Comparison of ENCODE assay signal across 10 cellular contexts in genomic region chr16:85522842-85523601, GRCh38.
DNase-seq lines count a peak whose midpoint lies in the region; ATAC-seq and TF ChIP-seq lines count a peak whose summit lies in the region.
"Had no signal": no experiment of that assay in that cellular context is flagged by ENCODE, and none has a peak within 500 bp of the region (broad histone marks: within the 10 kb centered on the region; RNA-seq: fewer than 3 reads in every experiment).

No MANE protein-coding gene starts in this region.

- H3K4me1 ChIP-seq in GM23338 (ENCODE audit: insufficient read depth): peaks cover 10% of the 10 kb centered on the region
- peaks cover 0 to 6% of the 10 kb centered on the region in 2 donors for H3K4me1 ChIP-seq in naive thymus-derived CD4-positive, alpha-beta T cell (ENCODE audit: control insufficient read depth in 2 of 2, insufficient read depth in 2 of 2, low read length in 2 of 2)

- peaks cover 16% of the 10 kb centered on the region; the same call in 1 of the 2 replicates for H3F3A ChIP-seq in GM23338 (replicated peaks; ENCODE audit: low read depth)

- no peaks in the 10 kb centered on the region for H3K79me2 ChIP-seq in GM23338 (replicated peaks; ENCODE audit: insufficient read depth)

- H3K9me3 Mint-ChIP-seq in GM23338: peaks cover 8% of the 10 kb centered on the region; the same call in 1 of the 3 replicates
- peaks cover 6 to 13% (median 10%) of the 10 kb centered on the region in 6 donors for H3K9me3 Mint-ChIP-seq in immature natural killer cell
- H3K9me3 Mint-ChIP-seq in naive thymus-derived CD4-positive, alpha-beta T cell: peaks cover 0 to 5% (median 0%) of the 10 kb centered on the region in 11 donors

- ATAC-seq in GM23338: peak; percentile 15
- no peak for ATAC-seq in naive thymus-derived CD4-positive, alpha-beta T cell

- POLR2A ChIA-PET in naive thymus-derived CD4-positive, alpha-beta T cell (lab: Charles Lee): no interaction called here

- H3K36me3 ChIP-seq in GM23338 (ENCODE audit: insufficient read depth): no peaks in the 10 kb centered on the region
- no peaks in the 10 kb centered on the region for H3K36me3 ChIP-seq in naive thymus-derived CD4-positive, alpha-beta T cell (ENCODE audit: control insufficient read depth in 2 of 3, insufficient read depth in 3 of 3, low read length in 3 of 3)

- peaks cover 13% of the 10 kb centered on the region for H3K36me3 Mint-ChIP-seq in GM23338 (ENCODE audit: low read depth)
- peaks cover 3 to 5% (median 4%) of the 10 kb centered on the region in 3 donors for H3K36me3 Mint-ChIP-seq in immature natural killer cell
- H3K36me3 Mint-ChIP-seq in naive thymus-derived CD4-positive, alpha-beta T cell: no peaks in the 10 kb centered on the region
- H3K36me3 Mint-ChIP-seq: CD4-positive, alpha-beta memory T cell had no signal

- peak overlapping the region; percentile 79 for H3K27ac Mint-ChIP-seq in GM23338
- H3K27ac Mint-ChIP-seq in immature natural killer cell: peak overlapping the region in 4 of 6 donors; percentile 43 to 89 (median 73)
- no peak overlapping the region for H3K27ac Mint-ChIP-seq in naive thymus-derived CD4-positive, alpha-beta T cell

- H3K9me2 ChIP-seq in GM23338 (ENCODE audit: insufficient read depth): no peaks in the 10 kb centered on the region

- intact Hi-C loops in naive thymus-derived CD4-positive, alpha-beta T cell (cut with micrococcal nuclease): no loop called here

- in situ Hi-C loops in KBM-7 (cut with MboI; ENCODE audit: low pct_unique_long_range_greater_than_20kb, low sequenced_read_pairs): no loop called here

- H3K4me2 ChIP-seq in GM23338: no peak overlapping the region

- CTCF ChIA-PET in naive thymus-derived CD4-positive, alpha-beta T cell (lab: Charles Lee): no interaction called here

- H3K27me3 ChIP-seq in GM23338 (ENCODE audit: insufficient read depth): no peaks in the 10 kb centered on the region
- H3K27me3 ChIP-seq in naive thymus-derived CD4-positive, alpha-beta T cell (ENCODE audit: control insufficient read depth in 2 of 2, insufficient read depth in 2 of 2, low read length in 2 of 2): no peaks in the 10 kb centered on the region

- no peak overlapping the region for H3K4me3 ChIP-seq in GM23338
- no peak overlapping the region for H3K4me3 ChIP-seq in naive thymus-derived CD4-positive, alpha-beta T cell (ENCODE audit: low read length)

- H2AFZ ChIP-seq in GM23338: no peak overlapping the region

- H3K27ac ChIP-seq in GM23338 (ENCODE audit: low read depth): no peak overlapping the region
- H3K27ac ChIP-seq in naive thymus-derived CD4-positive, alpha-beta T cell (ENCODE audit: low read depth, low read length): no peak overlapping the region

- TF ChIP-seq CTCF in GM23338 (conservative IDR thresholded peaks at IDR 0.05; ENCODE audit: low read depth in 2 of 2): no peak

- H3K4me3 Mint-ChIP-seq in GM23338: no peak overlapping the region; the same call in 2 of the 3 replicates
- no peak overlapping the region for H3K4me3 Mint-ChIP-seq in immature natural killer cell
- H3K4me3 Mint-ChIP-seq in naive thymus-derived CD4-positive, alpha-beta T cell: no peak overlapping the region
- H3K4me3 Mint-ChIP-seq: CD4-positive, alpha-beta memory T cell; central memory CD8-positive, alpha-beta T cell had no signal

- no peaks in the 10 kb centered on the region for H4K20me1 ChIP-seq in GM23338 (replicated peaks; ENCODE audit: insufficient read depth)

- DNase-seq in A172 (ENCODE audit: low spot score): peak; percentile 68
- no peak for DNase-seq in GM23338 (ENCODE audit: low spot score)
- peak; percentile 62 for DNase-seq in UCSD-AML1 (lab: John Stamatoyannopoulos, UW; ENCODE audit: unreplicated experiment)
- no peak for DNase-seq in immature natural killer cell
- no peak for DNase-seq in naive thymus-derived CD4-positive, alpha-beta T cell
- no peak for DNase-seq in CD1c-positive myeloid dendritic cell (ENCODE audit: extremely low spot score)
- no peak for DNase-seq in KBM-7
- no peak for DNase-seq in ureter (ENCODE audit: low spot score)
- DNase-seq: CD4-positive, alpha-beta memory T cell had no signal

- H3K27me3 Mint-ChIP-seq in GM23338 (ENCODE audit: insufficient read depth, low read depth, poor library complexity) (peaks cover 13% of the 10 kb centered on the region), immature natural killer cell (ENCODE audit: low read depth in 3 of 3) (peaks cover 28 to 41% (median 36%) of the 10 kb centered on the region in 3 donors)
- peaks cover 0 to 7% (median 0%) of the 10 kb centered on the region in 5 donors for H3K27me3 Mint-ChIP-seq in naive thymus-derived CD4-positive, alpha-beta T cell
- H3K27me3 Mint-ChIP-seq: central memory CD8-positive, alpha-beta T cell had no signal

- no peaks in the 10 kb centered on the region for H3K9me3 ChIP-seq in naive thymus-derived CD4-positive, alpha-beta T cell (ENCODE audit: control insufficient read depth in 2 of 3, low read length in 3 of 3)

- peaks cover 50% of the 10 kb centered on the region for H3K4me1 Mint-ChIP-seq in GM23338
- peaks cover 21 to 27% of the 10 kb centered on the region in 2 donors for H3K4me1 Mint-ChIP-seq in immature natural killer cell
- H3K4me1 Mint-ChIP-seq in naive thymus-derived CD4-positive, alpha-beta T cell: peaks cover 0 to 1% (median 0%) of the 10 kb centered on the region in 7 donors

TF ChIP-seq in GM23338, 12 proteins besides CTCF, POLR2A, EP300 and RAD21 (continues in another document):
- no peak for TF ChIP-seq ETS1 (IDR thresholded peaks at IDR 0.05)
- TF ChIP-seq ZNF114 (CRISPR knock-in tag; IDR thresholded peaks at IDR 0.05): no peak
- no peak for TF ChIP-seq NANOG (IDR thresholded peaks at IDR 0.05; ENCODE audit: borderline replicate concordance)
- TF ChIP-seq EZH2 (IDR thresholded peaks at IDR 0.05; ENCODE audit: low read depth, unreplicated experiment): no peak
- no peak for TF ChIP-seq POLR2AphosphoS5 (IDR thresholded peaks at IDR 0.05; ENCODE audit: low read depth)
- TF ChIP-seq, protein P1, sequence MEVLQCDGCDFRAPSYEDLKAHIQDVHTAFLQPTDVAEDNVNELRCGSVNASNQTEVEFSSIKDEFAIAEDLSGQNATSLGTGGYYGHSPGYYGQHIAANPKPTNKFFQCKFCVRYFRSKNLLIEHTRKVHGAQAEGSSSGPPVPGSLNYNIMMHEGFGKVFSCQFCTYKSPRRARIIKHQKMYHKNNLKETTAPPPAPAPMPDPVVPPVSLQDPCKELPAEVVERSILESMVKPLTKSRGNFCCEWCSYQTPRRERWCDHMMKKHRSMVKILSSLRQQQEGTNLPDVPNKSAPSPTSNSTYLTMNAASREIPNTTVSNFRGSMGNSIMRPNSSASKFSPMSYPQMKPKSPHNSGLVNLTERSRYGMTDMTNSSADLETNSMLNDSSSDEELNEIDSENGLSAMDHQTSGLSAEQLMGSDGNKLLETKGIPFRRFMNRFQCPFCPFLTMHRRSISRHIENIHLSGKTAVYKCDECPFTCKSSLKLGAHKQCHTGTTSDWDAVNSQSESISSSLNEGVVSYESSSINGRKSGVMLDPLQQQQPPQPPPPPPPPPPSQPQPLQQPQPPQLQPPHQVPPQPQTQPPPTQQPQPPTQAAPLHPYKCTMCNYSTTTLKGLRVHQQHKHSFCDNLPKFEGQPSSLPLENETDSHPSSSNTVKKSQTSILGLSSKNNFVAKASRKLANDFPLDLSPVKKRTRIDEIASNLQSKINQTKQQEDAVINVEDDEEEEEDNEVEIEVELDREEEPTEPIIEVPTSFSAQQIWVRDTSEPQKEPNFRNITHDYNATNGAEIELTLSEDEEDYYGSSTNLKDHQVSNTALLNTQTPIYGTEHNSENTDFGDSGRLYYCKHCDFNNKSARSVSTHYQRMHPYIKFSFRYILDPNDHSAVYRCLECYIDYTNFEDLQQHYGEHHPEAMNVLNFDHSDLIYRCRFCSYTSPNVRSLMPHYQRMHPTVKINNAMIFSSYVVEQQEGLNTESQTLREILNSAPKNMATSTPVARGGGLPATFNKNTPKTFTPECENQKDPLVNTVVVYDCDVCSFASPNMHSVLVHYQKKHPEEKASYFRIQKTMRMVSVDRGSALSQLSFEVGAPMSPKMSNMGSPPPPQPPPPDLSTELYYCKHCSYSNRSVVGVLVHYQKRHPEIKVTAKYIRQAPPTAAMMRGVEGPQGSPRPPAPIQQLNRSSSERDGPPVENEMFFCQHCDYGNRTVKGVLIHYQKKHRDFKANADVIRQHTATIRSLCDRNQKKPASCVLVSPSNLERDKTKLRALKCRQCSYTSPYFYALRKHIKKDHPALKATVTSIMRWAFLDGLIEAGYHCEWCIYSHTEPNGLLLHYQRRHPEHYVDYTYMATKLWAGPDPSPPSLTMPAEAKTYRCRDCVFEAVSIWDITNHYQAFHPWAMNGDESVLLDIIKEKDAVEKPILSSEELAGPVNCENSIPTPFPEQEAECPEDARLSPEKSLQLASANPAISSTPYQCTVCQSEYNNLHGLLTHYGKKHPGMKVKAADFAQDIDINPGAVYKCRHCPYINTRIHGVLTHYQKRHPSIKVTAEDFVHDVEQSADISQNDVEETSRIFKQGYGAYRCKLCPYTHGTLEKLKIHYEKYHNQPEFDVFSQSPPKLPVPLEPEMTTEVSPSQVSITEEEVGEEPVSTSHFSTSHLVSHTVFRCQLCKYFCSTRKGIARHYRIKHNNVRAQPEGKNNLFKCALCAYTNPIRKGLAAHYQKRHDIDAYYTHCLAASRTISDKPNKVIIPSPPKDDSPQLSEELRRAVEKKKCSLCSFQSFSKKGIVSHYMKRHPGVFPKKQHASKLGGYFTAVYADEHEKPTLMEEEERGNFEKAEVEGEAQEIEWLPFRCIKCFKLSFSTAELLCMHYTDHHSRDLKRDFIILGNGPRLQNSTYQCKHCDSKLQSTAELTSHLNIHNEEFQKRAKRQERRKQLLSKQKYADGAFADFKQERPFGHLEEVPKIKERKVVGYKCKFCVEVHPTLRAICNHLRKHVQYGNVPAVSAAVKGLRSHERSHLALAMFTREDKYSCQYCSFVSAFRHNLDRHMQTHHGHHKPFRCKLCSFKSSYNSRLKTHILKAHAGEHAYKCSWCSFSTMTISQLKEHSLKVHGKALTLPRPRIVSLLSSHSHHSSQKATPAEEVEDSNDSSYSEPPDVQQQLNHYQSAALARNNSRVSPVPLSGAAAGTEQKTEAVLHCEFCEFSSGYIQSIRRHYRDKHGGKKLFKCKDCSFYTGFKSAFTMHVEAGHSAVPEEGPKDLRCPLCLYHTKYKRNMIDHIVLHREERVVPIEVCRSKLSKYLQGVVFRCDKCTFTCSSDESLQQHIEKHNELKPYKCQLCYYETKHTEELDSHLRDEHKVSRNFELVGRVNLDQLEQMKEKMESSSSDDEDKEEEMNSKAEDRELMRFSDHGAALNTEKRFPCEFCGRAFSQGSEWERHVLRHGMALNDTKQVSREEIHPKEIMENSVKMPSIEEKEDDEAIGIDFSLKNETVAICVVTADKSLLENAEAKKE (CRISPR knock-in tag; IDR thresholded peaks at IDR 0.05): no peak

Comparison
In these comparisons a context has a peak if more than half of its experiments do, and no peak if none do; other contexts are left out.
1. DNase-seq: peak in A172 (single experiment) and UCSD-AML1 (single experiment); none in GM23338 (single experiment), immature natural killer cell (0 of 3), naive thymus-derived CD4-positive, alpha-beta T cell (0 of 9), CD1c-positive myeloid dendritic cell (single experiment), KBM-7 (single experiment) and ureter (single experiment).
2. H3K27ac Mint-ChIP-seq: peak in GM23338 (single experiment) and immature natural killer cell (4 of 6); none in naive thymus-derived CD4-positive, alpha-beta T cell (0 of 9).